ENCODE assay signal across 1 cellular context in the genomic region with DNA sequence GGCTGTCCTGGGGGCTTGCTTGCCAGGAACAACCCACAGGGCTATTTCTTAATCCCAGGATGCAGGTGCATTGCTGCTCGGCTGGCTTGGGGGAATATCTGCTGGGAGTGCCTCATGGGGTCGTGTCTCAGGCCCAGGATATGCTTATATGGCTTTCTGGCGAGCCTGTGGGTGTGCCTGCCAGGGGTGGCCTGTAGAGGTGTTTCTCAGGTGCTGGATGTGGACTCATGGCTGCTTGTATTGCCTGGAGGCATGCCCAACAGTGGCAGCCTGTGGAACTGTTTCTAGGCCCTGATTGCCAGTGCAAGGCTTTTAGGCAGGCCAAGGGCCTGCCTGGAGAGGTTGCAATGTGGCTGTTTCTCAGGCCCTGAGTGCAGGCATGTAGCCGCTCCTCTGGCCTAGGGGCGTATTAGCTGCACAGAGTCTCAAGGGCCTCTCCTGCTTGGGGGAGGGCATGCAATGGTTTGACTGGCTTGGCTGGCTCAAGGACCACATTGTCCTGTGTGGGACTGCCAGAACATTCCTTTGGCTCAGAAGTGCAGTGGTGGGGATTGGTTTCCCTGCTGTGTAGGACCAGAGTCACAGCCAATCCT.
TF ChIP-seq lines count a peak whose summit lies in the region.

No MANE protein-coding gene starts in this region.

TF ChIP-seq in H1, 55 proteins besides CTCF, POLR2A, EP300 and RAD21 (continued from another document):
- TF ChIP-seq SP2 (IDR thresholded peaks at IDR 0.05; ENCODE audit: low read length) = no peak
- no peak for TF ChIP-seq SAP30 (IDR thresholded peaks at IDR 0.05; ENCODE audit: insufficient read depth, insufficient replicate concordance, low read length)
- TF ChIP-seq POU5F1 (IDR thresholded peaks at IDR 0.05; ENCODE audit: low read depth, low read length) = no peak
- no peak for TF ChIP-seq CHD2 (IDR thresholded peaks at IDR 0.05; ENCODE audit: low read length)
- TF ChIP-seq FOSL1 (IDR thresholded peaks at IDR 0.05; ENCODE audit: insufficient read depth, low read depth, low read length) = no peak
- TF ChIP-seq TAF7 (optimal IDR thresholded peaks at IDR 0.05; ENCODE audit: borderline replicate concordance, low read depth, low read length) = no peak
- TF ChIP-seq SUZ12 (IDR thresholded peaks at IDR 0.05; ENCODE audit: low read length) = no peak
- no peak for TF ChIP-seq EZH2 (IDR thresholded peaks at IDR 0.05; ENCODE audit: low read depth, low read length, severe bottlenecking)
- no peak for TF ChIP-seq POLR2AphosphoS5 (IDR thresholded peaks at IDR 0.05; ENCODE audit: low read depth, low read length)
- TF ChIP-seq BACH1 (IDR thresholded peaks at IDR 0.05; ENCODE audit: low read length) = no peak
- TF ChIP-seq SP1 (IDR thresholded peaks at IDR 0.05; ENCODE audit: low read depth, low read length) = no peak
